ENCODE assay signal across 8 cellular contexts in genomic region chr5:892390-893136, GRCh38. TPM values are rescaled to one million over a fixed set of nuclear protein-coding genes. Genes with fewer than 3 reads are reported as not detected.
DNase-seq lines count a peak whose midpoint lies in the region; ATAC-seq lines count a peak whose summit lies in the region.

BRD9 (minus strand) TSS chr5:892801; CDS start chr5:892657, 144 bp downstream.
TRIP13 (plus strand) TSS chr5:892884; CDS start chr5:892999, 115 bp downstream.

- H3K9me3 ChIP-seq in CD4-positive, CD25-positive, alpha-beta regulatory T cell (ENCODE audit: control insufficient read depth in 2 of 2, low read length in 2 of 2), result no peaks in the 10 kb centered on the region
- no peaks in the 10 kb centered on the region for H3K9me3 ChIP-seq in endocrine pancreas (ENCODE audit: control insufficient read depth, low read length)

- H3K36me3 ChIP-seq in CD4-positive, CD25-positive, alpha-beta regulatory T cell (ENCODE audit: control insufficient read depth, insufficient read depth, low read length), result peaks cover 38% of the 10 kb centered on the region
- H3K36me3 ChIP-seq in endocrine pancreas (ENCODE audit: control insufficient read depth, insufficient read depth, low read length), result peaks cover 2% of the 10 kb centered on the region

- H3K9ac ChIP-seq in endocrine pancreas (ENCODE audit: control insufficient read depth, insufficient read depth, low read length), result peak within 1 kb of the TSS; percentile 79

- peak; percentile 95 to 98 for ATAC-seq in CD4-positive, CD25-positive, alpha-beta regulatory T cell (ENCODE audit: low read depth in 2 of 2)
- ATAC-seq in HG03457 (IDR thresholded peaks at IDR 0.05; ENCODE audit: unreplicated experiment), result peak; percentile 93

- H3K9me3 Mint-ChIP-seq in CD4-positive, CD25-positive, alpha-beta regulatory T cell, result no peaks in the 10 kb centered on the region

- peaks cover 30% of the 10 kb centered on the region for H3K4me1 ChIP-seq in CD4-positive, CD25-positive, alpha-beta regulatory T cell (ENCODE audit: control insufficient read depth, insufficient read depth, low read length, poor library complexity, severe bottlenecking)
- H3K4me1 ChIP-seq in endocrine pancreas (ENCODE audit: control insufficient read depth, insufficient read depth, low read length), result no peaks in the 10 kb centered on the region

- H3K36me3 Mint-ChIP-seq in CD4-positive, CD25-positive, alpha-beta regulatory T cell, result peaks cover 14% of the 10 kb centered on the region

- no peaks in the 10 kb centered on the region for H3K27me3 Mint-ChIP-seq in CD4-positive, CD25-positive, alpha-beta regulatory T cell

- H3K4me1 Mint-ChIP-seq in CD4-positive, CD25-positive, alpha-beta regulatory T cell, result peaks cover 7 to 46% (median 16%) of the 10 kb centered on the region in 4 donors

- peak within 1 kb of the TSS; percentile 88 to 95 (median 89) for H3K4me3 Mint-ChIP-seq in CD4-positive, CD25-positive, alpha-beta regulatory T cell

- peak within 1 kb of the TSS; percentile 82 for H3K27ac ChIP-seq in CD4-positive, CD25-positive, alpha-beta regulatory T cell (ENCODE audit: insufficient read depth, low read length, poor library complexity, severe bottlenecking)

- no peaks in the 10 kb centered on the region for H3K27me3 ChIP-seq in CD4-positive, CD25-positive, alpha-beta regulatory T cell (ENCODE audit: control insufficient read depth, insufficient read depth, low read length)
- no peaks in the 10 kb centered on the region for H3K27me3 ChIP-seq in endocrine pancreas (ENCODE audit: control insufficient read depth, insufficient read depth, low read length)

- H3K27ac Mint-ChIP-seq in CD4-positive, CD25-positive, alpha-beta regulatory T cell, result peak within 1 kb of the TSS; percentile 76 to 91 (median 82)

- peak; percentile 78 to 91 (median 87) for DNase-seq in CD4-positive, CD25-positive, alpha-beta regulatory T cell
- DNase-seq in GM19240 (ENCODE audit: insufficient read length, low spot score), result peak; percentile 99
- DNase-seq in NCI-H774 (lab: John Stamatoyannopoulos, UW), result peak; percentile 89
- DNase-seq in activated CD8-positive, alpha-beta memory T cell treated with anti-CD3 and anti-CD28 coated beads for 4 hours (ENCODE audit: low read depth in 2 of 2), result peak; percentile 68 to 70
- peak; percentile 94 for DNase-seq in mesenteric fat pad (ENCODE audit: low spot score)
- peak; percentile 74 for DNase-seq in stimulated activated CD8-positive, alpha-beta memory T cell treated with anti-CD3 and anti-CD28 coated beads, Interleukin-15, amount 100 ng/mL, for 24 hours (ENCODE audit: low read depth)

- peak within 1 kb of the TSS; percentile 68 for H3K4me3 ChIP-seq in CD4-positive, CD25-positive, alpha-beta regulatory T cell (ENCODE audit: low read depth, low read length)
- H3K4me3 ChIP-seq in endocrine pancreas (ENCODE audit: control insufficient read depth, insufficient read depth, low read length), result peak within 1 kb of the TSS; percentile 40

RNA-seq across cellular contexts. Expression of gene BRD9, which starts in this region (rescaled TPM):
- total RNA-seq in CD4-positive, CD25-positive, alpha-beta regulatory T cell, result 139 TPM
- 10 to 100 TPM in 3 of 4 donors, 1 to 10 TPM in 1; 9.7 to 15.9 (median 12.0) TPM for polyA plus RNA-seq in CD4-positive, CD25-positive, alpha-beta regulatory T cell
- 38.2 TPM for total RNA-seq in mesenteric fat pad

RNA-seq across cellular contexts. Expression of gene TRIP13, which starts in this region (rescaled TPM):
- 1.2 TPM for total RNA-seq in CD4-positive, CD25-positive, alpha-beta regulatory T cell
- 1 to 10 TPM; 1.1 to 1.7 (median 1.3) TPM for polyA plus RNA-seq in CD4-positive, CD25-positive, alpha-beta regulatory T cell
- 1.2 TPM for total RNA-seq in mesenteric fat pad

Comparison
In these comparisons a context has a peak if more than half of its experiments do, and no peak if none do; other contexts are left out.
1. Peak in every context shown above with its lines: DNase-seq, ATAC-seq, H3K4me3 ChIP-seq and H3K27ac ChIP-seq.